9 cellular contexts compared by ENCODE assay signal in the genomic region with DNA sequence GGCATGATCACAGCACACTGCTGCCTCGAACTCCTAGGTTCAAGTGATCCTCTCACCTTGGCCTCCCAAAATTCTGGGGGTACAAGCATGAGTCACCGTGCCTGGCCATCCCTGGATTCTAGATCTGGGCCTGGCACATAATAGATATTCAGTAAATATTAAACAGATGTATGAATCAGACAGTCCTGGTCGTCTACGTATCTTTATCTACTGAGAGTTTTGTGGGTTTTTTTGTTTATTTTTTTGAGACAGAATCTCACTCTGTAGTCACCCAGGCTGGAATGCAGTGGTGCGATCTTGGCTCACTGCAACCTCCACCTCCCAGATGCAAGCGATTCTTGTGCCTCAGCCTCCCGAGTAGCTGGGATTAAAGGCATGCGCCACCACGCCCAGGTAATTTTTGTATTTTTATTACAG. TPM values are rescaled to one million over a fixed set of nuclear protein-coding genes. Genes with fewer than 3 reads are reported as not detected.
DNase-seq lines count a peak whose midpoint lies in the region; ATAC-seq and TF ChIP-seq lines count a peak whose summit lies in the region.
"Had no signal": no experiment of that assay in that cellular context is flagged by ENCODE, and none has a peak within 500 bp of the region (broad histone marks: within the 10 kb centered on the region; RNA-seq: fewer than 3 reads in every experiment).

No MANE protein-coding gene starts in this region.

- H3K27me3 Mint-ChIP-seq in endothelial cell (ENCODE audit: unreplicated experiment) (peaks cover 2% of the 10 kb centered on the region), natural killer cell (ENCODE audit: low read depth in 2 of 2) (no peaks in the 10 kb centered on the region)

- intact Hi-C loops in Panc1 (cut with micrococcal nuclease; ENCODE audit: unreplicated experiment): loop anchor here (2.0 kb wide), 1 partner anchor 22 kb away; no protein-coding TSS in a partner anchor
- intact Hi-C loops in natural killer cell (cut with micrococcal nuclease): loop anchor here (2.0 to 5.0 kb wide), 3 partner anchors 35 to 156 kb away; no protein-coding TSS in a partner anchor

- in situ Hi-C loops in Panc1 (cut with HindIII; ENCODE audit: low pct_unique_long_range_greater_than_20kb, low sequenced_read_pairs): no loop called here

- H3K27ac ChIP-seq in Panc1 (ENCODE audit: low read length): peak overlapping the region; percentile 100

- H3K36me3 ChIP-seq in BJ (ENCODE audit: control insufficient read depth, insufficient read depth, low read length) (no peaks in the 10 kb centered on the region), Panc1 (ENCODE audit: control insufficient read depth, insufficient read depth, low read length) (no peaks in the 10 kb centered on the region)

- H3K4me1 Mint-ChIP-seq in endothelial cell (ENCODE audit: unreplicated experiment) (peaks cover 43% of the 10 kb centered on the region), natural killer cell (peaks cover 40 to 44% of the 10 kb centered on the region in 2 donors)

- no peaks in the 10 kb centered on the region for H3K9me3 ChIP-seq in Panc1 (ENCODE audit: control insufficient read depth, insufficient read depth, low read depth, low read length)

- H3K27ac Mint-ChIP-seq in endothelial cell (ENCODE audit: unreplicated experiment) (peak overlapping the region; percentile 97), natural killer cell (peak overlapping the region; percentile 98 to 99)

- DNase-seq in BJ (ENCODE audit: low read depth) (peak; percentile 74), Panc1 (ENCODE audit: low read depth, low spot score) (no peak), endothelial cell (ENCODE audit: low spot score) (no peak), natural killer cell (no peak), NCI-H146 (lab: John Stamatoyannopoulos, UW) (no peak), GM10248 (ENCODE audit: extremely low spot score) (no peak), NCI-H2196 treated with DMSO at 0.1 percent for 48 hours (lab: John Stamatoyannopoulos, UW; ENCODE audit: unreplicated experiment) (no peak)
- DNase-seq: NCI-H1092 had no signal

- no peak overlapping the region for H3K4me3 ChIP-seq in BJ (ENCODE audit: low read depth, low read length)
- H3K4me3 ChIP-seq in Panc1 (ENCODE audit: low read depth in 2 of 2, low read length in 2 of 2): no peak overlapping the region

- H3K27me3 ChIP-seq in BJ (ENCODE audit: control insufficient read depth, insufficient read depth, low read length) (no peaks in the 10 kb centered on the region), Panc1 (ENCODE audit: control insufficient read depth, insufficient read depth, low read length) (no peaks in the 10 kb centered on the region)

- TF ChIP-seq CTCF in BJ (IDR thresholded peaks at IDR 0.05; ENCODE audit: insufficient read depth, low read depth, low read length) (no peak), Panc1 (IDR thresholded peaks at IDR 0.05) (no peak), endothelial cell (IDR thresholded peaks at IDR 0.05; ENCODE audit: unreplicated experiment) (no peak), natural killer cell (IDR thresholded peaks at IDR 0.05) (no peak), GM10248 (IDR thresholded peaks at IDR 0.05; ENCODE audit: control extremely low read depth, extremely low read depth, low read depth, missing control alignments) (no peak)

- H3K4me3 Mint-ChIP-seq in endothelial cell (ENCODE audit: unreplicated experiment) (no peak overlapping the region), natural killer cell (peak overlapping the region; percentile 95)

- POLR2A ChIA-PET in BJ (lab: Charles Lee) (no interaction called here), Panc1 (lab: Charles Lee) (interaction anchor here (1.1 to 1.3 kb wide), 2 partner anchors 15 to 22 kb away, joined by 4 to 6 read pairs; no protein-coding TSS in a partner anchor), GM10248 (lab: Yijun Ruan, JAX) (interaction anchor here (0.6 kb wide), 1 partner anchor 549 kb away, joined by 3 read pairs; no protein-coding TSS in a partner anchor)

- H3K36me3 Mint-ChIP-seq in endothelial cell (ENCODE audit: low read depth, unreplicated experiment): no peaks in the 10 kb centered on the region
- no peaks in the 10 kb centered on the region for H3K36me3 Mint-ChIP-seq in natural killer cell

- peaks cover 71% of the 10 kb centered on the region for H3K4me1 ChIP-seq in Panc1 (ENCODE audit: control insufficient read depth, insufficient read depth, low read length)

- H3K9me3 Mint-ChIP-seq in endothelial cell (ENCODE audit: unreplicated experiment): no peaks in the 10 kb centered on the region
- no peaks in the 10 kb centered on the region for H3K9me3 Mint-ChIP-seq in natural killer cell

- CTCF ChIA-PET in BJ (lab: Yijun Ruan, JAX) (interaction anchor here (2.1 kb wide), 1 partner anchor 26 kb away, joined by 6 read pairs; no protein-coding TSS in a partner anchor), Panc1 (lab: Charles Lee) (no interaction called here), GM10248 (lab: Yijun Ruan, JAX) (interaction anchor here (1.4 to 2.1 kb wide), 3 partner anchors 8 to 27 kb away, joined by 3 to 12 read pairs (median 4); no protein-coding TSS in a partner anchor)

- ATAC-seq in Panc1 (peak; percentile 42), natural killer cell (peak in 1 of 3 donors; percentile 6), GM19455 (IDR thresholded peaks at IDR 0.05; ENCODE audit: unreplicated experiment) (no peak)

- no TSS peak for BruUV-seq in Panc1 (replicated peaks; lab: Mats Ljungman, UMichigan)

RNA-seq across cellular contexts. Expression of gene ITGB1, which starts 24.3 kb away (rescaled TPM):
- 824 and 2,036 TPM in 2 replicates for polyA plus RNA-seq in BJ (2011; rRNA removed)
- 503 and 585 TPM in 2 replicates for polyA minus RNA-seq in BJ (2011; rRNA and poly(A)+ RNA removed)
- total RNA-seq in Panc1 (2021; ENCODE audit: unreplicated experiment) (803 TPM), endothelial cell (ENCODE audit: unreplicated experiment) (504 TPM), natural killer cell (100 to 1,000 TPM; 175 to 280 (median 202) TPM)
- polyA plus RNA-seq in Panc1 (2012; ENCODE audit: insufficient read length): 484 TPM
